ENCODE assay signal across 22 cellular contexts in the genomic region with DNA sequence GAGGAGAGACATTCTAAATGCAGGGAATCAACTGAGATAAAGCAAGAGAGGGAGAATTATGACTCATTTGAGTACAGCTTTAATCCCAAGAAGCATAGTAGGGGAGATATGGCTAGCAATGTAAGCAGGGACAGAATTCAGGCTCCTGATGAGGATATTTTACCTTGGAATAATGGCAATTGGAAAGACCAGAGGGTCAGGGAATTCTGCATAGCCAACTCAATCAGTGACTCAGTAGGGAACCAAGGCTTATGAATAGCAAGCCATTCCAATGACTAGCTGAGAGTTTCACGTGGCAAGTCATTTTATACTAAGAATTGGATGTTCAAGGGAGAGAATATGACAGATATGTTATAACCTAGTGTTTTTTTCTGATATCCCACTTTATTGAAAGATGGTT.
"Had no signal": no experiment of that assay in that cellular context is flagged by ENCODE, and none has a peak within 500 bp of the region (broad histone marks: within the 10 kb centered on the region; RNA-seq: fewer than 3 reads in every experiment).

No MANE protein-coding gene starts in this region.

- H3K27ac ChIP-seq: colonic mucosa, esophagus squamous epithelium, heart right ventricle, uterus, WERI-Rb-1 had no signal

- DNase-seq: activated CD4-positive, alpha-beta T cell treated with anti-CD3 and anti-CD28 coated beads for 1 hour; activated CD4-positive, alpha-beta T cell treated with anti-CD3 and anti-CD28 coated beads, Interleukin-2, amount 50 U/mL, for 1 hour; activated CD8-positive, alpha-beta T cell treated with anti-CD3 and anti-CD28 coated beads, Interleukin-2, amount 10 ng/mL, durations not matched to agents 7 days and 5 days; colonic mucosa; esophagus squamous epithelium; heart right ventricle; left ventricle myocardium superior; nephron progenitor cell; retina; stimulated activated CD4-positive, alpha-beta T cell treated with anti-CD3 and anti-CD28 coated beads, Interleukin-2, amount 100 ng/mL, for 48 hours; stimulated activated CD8-positive, alpha-beta memory T cell treated with anti-CD3 and anti-CD28 coated beads, Interleukin-4, amount 100 ng/mL, for 48 hours; stimulated activated naive B cell treated with anti-CD40 and anti-IgM and Interleukin-4, amounts not matched to agents 10 μg/mL and 1 μg/mL and 100 μg/mL, for 72 hours; trophoblast cell; uterus; WERI-Rb-1 had no signal

- H3K4me3 ChIP-seq: colonic mucosa, esophagus squamous epithelium, heart right ventricle, uterus had no signal

- H3K27me3 Mint-ChIP-seq: activated naive CD8-positive, alpha-beta T cell; memory B cell; progenitor cell of endocrine pancreas; stimulated activated naive B cell treated with anti-CD40 and anti-IgM and Interleukin-4, amounts not matched to agents 10 μg/mL and 1 μg/mL and 100 μg/mL, for 72 hours had no signal

- H3K4me3 Mint-ChIP-seq: activated CD8-positive, alpha-beta T cell treated with anti-CD3 and anti-CD28 coated beads, Interleukin-2, amount 10 ng/mL, durations not matched to agents 7 days and 5 days; activated naive CD8-positive, alpha-beta T cell; memory B cell; nephron progenitor cell; stimulated activated naive B cell treated with anti-CD40 and anti-IgM and Interleukin-4, amounts not matched to agents 10 μg/mL and 1 μg/mL and 100 μg/mL, for 72 hours; T-helper 2 cell treated with Interferon-gamma antibody and Interleukin-4, amounts not matched to agents 5 μg/mL and 100 μg/mL, for 36 hours had no signal

- H3K4me1 Mint-ChIP-seq: memory B cell; nephron progenitor cell; stimulated activated naive B cell treated with anti-CD40 and anti-IgM and Interleukin-4, amounts not matched to agents 10 μg/mL and 1 μg/mL and 100 μg/mL, for 72 hours had no signal

- H3K36me3 ChIP-seq: colonic mucosa, esophagus squamous epithelium, heart right ventricle, uterus, WERI-Rb-1 had no signal

- FAIRE-seq: astrocyte, bronchial epithelial cell, islet of Langerhans had no signal

- H3K27ac Mint-ChIP-seq: activated CD8-positive, alpha-beta T cell treated with anti-CD3 and anti-CD28 coated beads, Interleukin-2, amount 10 ng/mL, durations not matched to agents 7 days and 5 days; activated naive CD8-positive, alpha-beta T cell; memory B cell; nephron progenitor cell; progenitor cell of endocrine pancreas; stimulated activated naive B cell treated with anti-CD40 and anti-IgM and Interleukin-4, amounts not matched to agents 10 μg/mL and 1 μg/mL and 100 μg/mL, for 72 hours; T-helper 2 cell treated with Interferon-gamma antibody and Interleukin-4, amounts not matched to agents 5 μg/mL and 100 μg/mL, for 36 hours had no signal

- H3K9me3 ChIP-seq: colonic mucosa, esophagus squamous epithelium, uterus had no signal

- H3K36me3 Mint-ChIP-seq: activated naive CD8-positive, alpha-beta T cell; memory B cell; stimulated activated naive B cell treated with anti-CD40 and anti-IgM and Interleukin-4, amounts not matched to agents 10 μg/mL and 1 μg/mL and 100 μg/mL, for 72 hours had no signal

- H3K27me3 ChIP-seq: colonic mucosa, esophagus squamous epithelium, heart right ventricle, uterus had no signal

- H3K4me1 ChIP-seq: colonic mucosa, esophagus squamous epithelium, heart right ventricle, uterus had no signal

- H3K9me3 Mint-ChIP-seq: T-helper 2 cell treated with Interferon-gamma antibody and Interleukin-4, amounts not matched to agents 5 μg/mL and 100 μg/mL, for 36 hours had no signal
